In the genomic region with DNA sequence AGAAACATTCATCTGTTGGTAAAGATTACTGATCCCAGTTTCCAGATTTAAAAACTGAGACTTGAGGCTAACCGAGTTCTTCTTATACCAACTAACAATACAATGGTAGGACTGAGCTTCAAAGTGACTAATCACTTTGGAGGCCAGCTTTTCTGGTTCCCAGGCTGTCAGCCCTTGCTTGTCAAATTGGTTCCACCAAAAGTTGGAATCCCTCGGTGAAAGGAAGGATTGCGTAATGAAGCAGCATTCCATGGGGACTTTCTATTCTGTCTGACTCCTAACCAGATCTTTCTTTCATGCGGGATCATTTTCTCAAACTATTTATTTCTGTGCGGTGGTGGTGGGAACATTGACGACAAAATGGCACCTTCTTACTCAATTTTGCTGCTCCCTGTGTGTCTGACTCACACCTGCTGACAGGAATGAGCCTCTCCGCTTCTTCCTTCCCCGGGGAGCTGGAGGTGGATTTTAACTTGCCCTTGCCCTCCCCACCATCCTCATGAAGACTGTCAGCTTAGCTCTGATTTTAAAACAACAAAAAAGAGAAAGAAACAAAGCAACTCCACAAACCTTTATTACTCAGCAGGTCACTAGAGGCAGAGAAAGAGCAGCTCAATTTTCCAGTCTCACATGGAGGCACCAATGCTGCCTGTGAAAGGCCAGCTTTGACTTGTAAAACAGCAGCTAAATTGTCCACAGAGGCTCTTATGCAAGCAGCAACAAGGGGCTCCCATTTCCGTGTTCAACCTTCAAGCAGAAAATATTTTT, we compare ENCODE assay signal across 11 cellular contexts. TPM values are rescaled to one million over a fixed set of nuclear protein-coding genes. Genes with fewer than 3 reads are reported as not detected.
A peak's percentile ranks its signal among the peaks of the same experiment; 100 is the strongest.
DNase-seq lines count a peak whose midpoint lies in the region; ATAC-seq, FAIRE-seq and TF ChIP-seq lines count a peak whose summit lies in the region.
"Had no signal": no experiment of that assay in that cellular context is flagged by ENCODE, and none has a peak within 500 bp of the region (broad histone marks: within the 10 kb centered on the region; RNA-seq: fewer than 3 reads in every experiment).

No MANE protein-coding gene starts in this region.

- H3K9me3 Mint-ChIP-seq in neural progenitor cell, result no peaks in the 10 kb centered on the region

- H3K27ac ChIP-seq in esophagus muscularis mucosa (replicated peaks in 1 of 4), result peak overlapping the region in 3 of 4 donors; percentile 8 to 57 (median 37)
- H3K27ac ChIP-seq in neural progenitor cell, result no peak overlapping the region
- peak overlapping the region in 1 of 2 donors; percentile 36 for H3K27ac ChIP-seq in small intestine (ENCODE audit: low read depth in 1 of 2, low read length in 1 of 2)

- no peak for ATAC-seq in HG02870 (IDR thresholded peaks at IDR 0.05; ENCODE audit: unreplicated experiment)
- ATAC-seq: Panc1 had no signal

- intact Hi-C loops in esophagus muscularis mucosa (cut with DNase I), result no loop called here

- peak; percentile 53 for DNase-seq in AG20443 (ENCODE audit: low spot score)
- DNase-seq in NCI-H69 (lab: John Stamatoyannopoulos, UW), result peak; percentile 18
- DNase-seq in esophagus muscularis mucosa (ENCODE audit: extremely low spot score), result no peak
- DNase-seq in neural progenitor cell (ENCODE audit: low spot score), result peak; percentile 47
- DNase-seq in small intestine, result no peak
- DNase-seq in cerebellum (ENCODE audit: low spot score), result no peak
- DNase-seq in NCI-H2196 (lab: John Stamatoyannopoulos, UW; ENCODE audit: unreplicated experiment), result no peak
- DNase-seq: sigmoid colon had no signal

- TF ChIP-seq POLR2A in esophagus muscularis mucosa (IDR thresholded peaks at IDR 0.05; ENCODE audit: low read depth), result no peak

- no peak for TF ChIP-seq EP300 in esophagus muscularis mucosa (IDR thresholded peaks at IDR 0.05)

- no peaks in the 10 kb centered on the region for H3K36me3 Mint-ChIP-seq in neural progenitor cell
- H3K36me3 Mint-ChIP-seq: activated naive CD8-positive, alpha-beta T cell had no signal

- TF ChIP-seq CTCF in esophagus muscularis mucosa (IDR thresholded peaks at IDR 0.05), result no peak
- no peak for TF ChIP-seq CTCF in neural progenitor cell (IDR thresholded peaks at IDR 0.05)

- H3F3A ChIP-seq in neural progenitor cell (ENCODE audit: low read depth), result peaks cover 22% of the 10 kb centered on the region

- H3K4me3 Mint-ChIP-seq in neural progenitor cell, result peak overlapping the region; percentile 71
- H3K4me3 Mint-ChIP-seq: activated naive CD8-positive, alpha-beta T cell had no signal

- H3K9ac ChIP-seq in neural progenitor cell, result no peak overlapping the region

- H3K4me3 ChIP-seq in esophagus muscularis mucosa, result no peak overlapping the region
- peak overlapping the region; percentile 3 for H3K4me3 ChIP-seq in neural progenitor cell
- no peak overlapping the region for H3K4me3 ChIP-seq in small intestine (ENCODE audit: low read depth in 1 of 2, low read length in 2 of 2)
- H3K4me3 ChIP-seq: sigmoid colon had no signal

- H3K9me3 ChIP-seq in esophagus muscularis mucosa (no peaks in the 10 kb centered on the region), neural progenitor cell (ENCODE audit: low read depth) (no peaks in the 10 kb centered on the region), small intestine (ENCODE audit: control insufficient read depth, low read depth) (no peaks in the 10 kb centered on the region)
- H3K9me3 ChIP-seq: sigmoid colon had no signal

- WGBS in esophagus muscularis mucosa, result 66% methylated on average over 9 of the region's 9 CpGs
- WGBS in small intestine, 3 donors, result 64 to 67% (median 65%) methylated on average over 9 of the region's 9 CpGs

- peaks cover 4% of the 10 kb centered on the region for H3K27me3 Mint-ChIP-seq in neural progenitor cell (ENCODE audit: insufficient read depth, low read depth)

- H3K79me2 ChIP-seq in neural progenitor cell (ENCODE audit: low read depth), result no peaks in the 10 kb centered on the region

- peaks cover 49% of the 10 kb centered on the region for H3K4me1 Mint-ChIP-seq in neural progenitor cell

- H3K36me3 ChIP-seq in esophagus muscularis mucosa (no peaks in the 10 kb centered on the region), neural progenitor cell (no peaks in the 10 kb centered on the region), small intestine (ENCODE audit: control insufficient read depth in 2 of 2, insufficient read depth in 2 of 2, low read length in 2 of 2) (no peaks in the 10 kb centered on the region)
- H3K36me3 ChIP-seq: sigmoid colon had no signal

- peak overlapping the region; percentile 50 for H3K4me2 ChIP-seq in neural progenitor cell

- no peak overlapping the region for H2AFZ ChIP-seq in neural progenitor cell (replicated peaks)

- FAIRE-seq in small intestine (lab: Jason Lieb, UNC), result no peak

- peak overlapping the region; percentile 98 for H3K27ac Mint-ChIP-seq in neural progenitor cell
- H3K27ac Mint-ChIP-seq: activated naive CD8-positive, alpha-beta T cell had no signal

- H3K4me1 ChIP-seq in esophagus muscularis mucosa (peaks cover 42 to 56% (median 53%) of the 10 kb centered on the region in 4 donors), neural progenitor cell (peaks cover 22% of the 10 kb centered on the region), small intestine (ENCODE audit: control insufficient read depth in 2 of 2, insufficient read depth in 1 of 2, low read depth in 1 of 2, low read length in 1 of 2) (peaks cover 0 to 19% of the 10 kb centered on the region in 2 donors)

- H4K20me1 ChIP-seq in neural progenitor cell (ENCODE audit: low read depth), result no peaks in the 10 kb centered on the region

- H3K27me3 ChIP-seq in esophagus muscularis mucosa (no peaks in the 10 kb centered on the region), neural progenitor cell (peaks cover 31% of the 10 kb centered on the region), small intestine (ENCODE audit: control insufficient read depth in 2 of 2, insufficient read depth in 2 of 2, low read length in 2 of 2) (no peaks in the 10 kb centered on the region)
- H3K27me3 ChIP-seq: sigmoid colon had no signal

RNA-seq across cellular contexts. Expression of gene RASAL2, which starts 32.9 kb away (rescaled TPM):
- total RNA-seq in esophagus muscularis mucosa (10 to 100 TPM; 11.6 to 30.0 (median 22.3) TPM), neural progenitor cell (ENCODE audit: low replicate concordance) (14.0 and 18.3 TPM in 2 replicates), cerebellum (53.1 TPM)
- 1 to 10 TPM; 1.8 to 4.3 (median 2.4) TPM for polyA plus RNA-seq in small intestine

Comparison
In these comparisons a context has a peak if more than half of its experiments do, and no peak if none do; other contexts are left out.
1. DNase-seq: peak in AG20443 (single experiment), NCI-H69 (single experiment) and neural progenitor cell (single experiment); none in esophagus muscularis mucosa (single experiment), small intestine (single experiment), cerebellum (single experiment) and NCI-H2196 (single experiment).